14 cellular contexts compared by ENCODE assay signal in genomic region chr15:79724312-79724711, GRCh38.
DNase-seq lines count a peak whose midpoint lies in the region; FAIRE-seq and TF ChIP-seq lines count a peak whose summit lies in the region.
"Had no signal": no experiment of that assay in that cellular context is flagged by ENCODE, and none has a peak within 500 bp of the region (broad histone marks: within the 10 kb centered on the region; RNA-seq: fewer than 3 reads in every experiment).

No MANE protein-coding gene starts in this region.

- H3K36me3 Mint-ChIP-seq in HFFc6 (ENCODE audit: low read depth), result no peaks in the 10 kb centered on the region
- H3K36me3 Mint-ChIP-seq in immature natural killer cell, result no peaks in the 10 kb centered on the region

- H3K4me1 ChIP-seq in endothelial cell of umbilical vein (ENCODE audit: control insufficient read depth, extremely low read depth, insufficient read depth, low read length), result no peaks in the 10 kb centered on the region

- TF ChIP-seq CTCF in HFFc6 (IDR thresholded peaks at IDR 0.05) (no peak), endothelial cell of umbilical vein (IDR thresholded peaks at IDR 0.05; ENCODE audit: extremely low read depth in 1 of 2, insufficient read depth in 1 of 2, low read depth in 1 of 2, low read length in 2 of 2) (no peak)

- H3K27me3 Mint-ChIP-seq in HFFc6 (ENCODE audit: insufficient read depth), result peaks cover 7% of the 10 kb centered on the region
- H3K27me3 Mint-ChIP-seq in immature natural killer cell (ENCODE audit: low read depth in 3 of 3), result peaks cover 0 to 8% (median 5%) of the 10 kb centered on the region in 3 donors

- no peaks in the 10 kb centered on the region for H3K36me3 ChIP-seq in endothelial cell of umbilical vein (ENCODE audit: control insufficient read depth in 2 of 2, extremely low read depth in 1 of 2, insufficient read depth in 2 of 2, low read length in 2 of 2)

- no TSS peak for BruUV-seq in endothelial cell of umbilical vein (replicated peaks; lab: Mats Ljungman, UMichigan)

- no peak overlapping the region for H3K9ac ChIP-seq in endothelial cell of umbilical vein (replicated peaks; ENCODE audit: extremely low read depth, insufficient read depth, low read length)

- no peak overlapping the region for H3K4me3 ChIP-seq in endothelial cell of umbilical vein (replicated peaks in 1 of 3; ENCODE audit: insufficient read depth in 1 of 3, low read depth in 1 of 3, low read length in 3 of 3)
- H3K4me3 ChIP-seq: hepatocyte had no signal

- FAIRE-seq in RCC 7860 (lab: Jason Lieb, UNC) (peak; percentile 28), endothelial cell of umbilical vein (lab: Jason Lieb, UNC) (no peak)
- FAIRE-seq: HepG2 had no signal

- intact Hi-C loops in endothelial cell of umbilical vein (cut with micrococcal nuclease), result no loop called here

- H3K4me3 Mint-ChIP-seq in HFFc6 (no peak overlapping the region), immature natural killer cell (no peak overlapping the region)
- H3K4me3 Mint-ChIP-seq: neural crest cell had no signal

- no peaks in the 10 kb centered on the region for H3K27me3 ChIP-seq in endothelial cell of umbilical vein (ENCODE audit: control insufficient read depth in 2 of 2, insufficient read depth in 2 of 2, low read length in 2 of 2)
- H3K27me3 ChIP-seq: hepatocyte had no signal

- H3K79me2 ChIP-seq in endothelial cell of umbilical vein (ENCODE audit: control insufficient read depth, insufficient read depth, low read length), result no peaks in the 10 kb centered on the region
- H3K79me2 ChIP-seq: hepatocyte had no signal

- H3K27ac ChIP-seq in endothelial cell of umbilical vein (ENCODE audit: insufficient read depth, low read depth, low read length), result no peak overlapping the region
- H3K27ac ChIP-seq: hepatocyte had no signal

- H2AFZ ChIP-seq in endothelial cell of umbilical vein (ENCODE audit: low read depth, low read length), result no peak overlapping the region
- H2AFZ ChIP-seq: hepatocyte had no signal

- no peaks in the 10 kb centered on the region for H3K9me3 ChIP-seq in endothelial cell of umbilical vein (replicated peaks; ENCODE audit: control insufficient read depth, insufficient read depth, low read length)

- dilution Hi-C loops in endothelial cell of umbilical vein (cut with MboI; ENCODE audit: extremely low pct_ligation_motif_present, low sequenced_read_pairs), result no loop called here

- TF ChIP-seq POLR2A in endothelial cell of umbilical vein (IDR thresholded peaks at IDR 0.05; ENCODE audit: low read depth, low read length), result no peak

- H3K9me3 Mint-ChIP-seq in HFFc6 (no peaks in the 10 kb centered on the region), immature natural killer cell (no peaks in the 10 kb centered on the region)

- peak; percentile 25 for DNase-seq in HFFc6
- peak; percentile 18 for DNase-seq in RCC 7860 (ENCODE audit: low spot score)
- DNase-seq in endothelial cell of umbilical vein (ENCODE audit: low read depth, low spot score), result no peak
- DNase-seq in renal cortical epithelial cell (ENCODE audit: low read depth), result peak; percentile 41
- DNase-seq in immature natural killer cell, result no peak
- DNase-seq in T1000 (lab: John Stamatoyannopoulos, UW), result no peak
- no peak for DNase-seq in UCSD-AML1 (lab: John Stamatoyannopoulos, UW; ENCODE audit: unreplicated experiment)
- no peak for DNase-seq in GM19238 (ENCODE audit: insufficient read length, low spot score)
- DNase-seq: activated CD4-positive, CD25-positive, alpha-beta regulatory T cell; effector CD4-positive, alpha-beta T cell; NCI-H526 treated with DMSO at 0.1 percent for 48 hours had no signal

- POLR2A ChIA-PET in endothelial cell of umbilical vein (lab: Charles Lee), result no interaction called here

- H3K9me1 ChIP-seq in endothelial cell of umbilical vein (replicated peaks; ENCODE audit: control insufficient read depth, extremely low read depth, insufficient read depth, low read length), result no peaks in the 10 kb centered on the region

- H3K27ac Mint-ChIP-seq in HFFc6, result no peak overlapping the region
- no peak overlapping the region for H3K27ac Mint-ChIP-seq in immature natural killer cell

- no peaks in the 10 kb centered on the region for H4K20me1 ChIP-seq in endothelial cell of umbilical vein (replicated peaks; ENCODE audit: control insufficient read depth, extremely low read depth, insufficient read depth, low read length)

- CTCF ChIA-PET in endothelial cell of umbilical vein (lab: Charles Lee), result no interaction called here

- H3K4me2 ChIP-seq in endothelial cell of umbilical vein (ENCODE audit: insufficient read depth, low read length), result no peak overlapping the region
- H3K4me2 ChIP-seq: hepatocyte had no signal

- H3K4me1 Mint-ChIP-seq in HFFc6 (ENCODE audit: low read depth) (peaks cover 10% of the 10 kb centered on the region), immature natural killer cell (no peaks in the 10 kb centered on the region)
- H3K4me1 Mint-ChIP-seq: neural crest cell had no signal

TF ChIP-seq in endothelial cell of umbilical vein, 7 proteins besides CTCF, POLR2A, EP300 and RAD21:
- TF ChIP-seq JUN (IDR thresholded peaks at IDR 0.05; ENCODE audit: borderline replicate concordance, insufficient read depth, insufficient read length, low read depth) (peak; percentile 9), FOS (IDR thresholded peaks at IDR 0.05; ENCODE audit: borderline replicate concordance, insufficient read depth, low read length) (peak; percentile 19), MYC (IDR thresholded peaks at IDR 0.05; ENCODE audit: low read depth, low read length) (no peak)

Comparison
In these comparisons a context has a peak if more than half of its experiments do, and no peak if none do; other contexts are left out.
1. DNase-seq: peak in HFFc6 (single experiment), RCC 7860 (single experiment) and renal cortical epithelial cell (single experiment); none in endothelial cell of umbilical vein (single experiment), immature natural killer cell (0 of 3), T1000 (single experiment), UCSD-AML1 (single experiment) and GM19238 (single experiment).